Comparison of ENCODE assay signal across 25 cellular contexts in the genomic region with DNA sequence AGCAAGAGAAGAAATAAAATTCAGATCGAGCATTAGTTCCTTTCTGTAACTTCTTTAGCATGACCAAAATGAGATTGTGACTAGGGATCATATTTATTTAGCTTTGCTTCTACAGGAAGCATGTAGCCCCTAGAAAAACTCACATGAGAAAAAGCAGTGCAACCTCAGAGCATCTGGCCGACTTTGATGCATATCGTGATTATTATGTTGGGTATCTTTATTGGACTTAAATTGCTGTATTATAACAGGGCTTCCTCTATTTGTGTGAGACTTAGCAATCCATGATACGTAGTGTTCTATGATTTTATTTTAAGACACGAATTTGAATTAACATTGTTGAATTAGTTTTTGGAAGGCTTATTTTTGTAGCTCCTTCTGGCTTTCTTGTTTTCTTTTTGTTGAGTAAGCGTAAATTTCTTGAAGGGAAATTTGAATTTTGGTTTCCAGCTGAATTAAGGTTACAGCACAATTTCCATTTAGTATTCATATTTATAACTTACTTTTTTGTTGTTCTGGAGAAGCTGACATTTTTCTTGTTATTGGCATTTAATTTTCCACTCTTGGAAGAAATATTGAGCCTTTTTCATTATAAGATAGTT. TPM values are rescaled to one million over a fixed set of nuclear protein-coding genes. Genes with fewer than 3 reads are reported as not detected.
"Had no signal": no experiment of that assay in that cellular context is flagged by ENCODE, and none has a peak within 500 bp of the region (broad histone marks: within the 10 kb centered on the region; RNA-seq: fewer than 3 reads in every experiment).

No MANE protein-coding gene starts in this region.

- H3K4me1 ChIP-seq: ascending aorta, left lung, tibial artery had no signal

- H2AFZ ChIP-seq: hepatocyte had no signal

- H3K4me3 ChIP-seq: ascending aorta, esophagus muscularis mucosa, hepatocyte, left lung, lung, ovary, tibial artery had no signal

- H3K36me3 ChIP-seq: ovary had no signal

- H3K4me2 ChIP-seq: hepatocyte had no signal

- H3K27me3 ChIP-seq: ascending aorta, brain microvascular endothelial cell, esophagus muscularis mucosa, hepatocyte, left lung, ovary, tibial artery had no signal

- ATAC-seq: activated CD8-positive, alpha-beta T cell treated with anti-CD3 and anti-CD28 coated beads, Interleukin-2, amount 10 ng/mL, durations not matched to agents 7 days and 5 days; effector memory CD8-positive, alpha-beta T cell; left lung; naive thymus-derived CD8-positive, alpha-beta T cell; right cardiac atrium; stimulated activated naive CD8-positive, alpha-beta T cell treated with anti-CD3 and anti-CD28 coated beads, Interleukin-15, Interleukin-2, amounts not matched to agents 100 U/mL and 50 U/mL, for 24 hours had no signal

- H3K27ac ChIP-seq: ascending aorta, brain microvascular endothelial cell, esophagus muscularis mucosa, hepatocyte, left lung, ovary, tibial artery had no signal

- H3K9me3 ChIP-seq: ascending aorta, esophagus muscularis mucosa, left lung, ovary, tibial artery had no signal

- DNase-seq: activated CD4-positive, alpha-beta T cell treated with anti-CD3 and anti-CD28 coated beads, Interleukin-2, amount 50 U/mL, for 1 hour; activated CD4-positive, CD25-positive, alpha-beta regulatory T cell; activated CD8-positive, alpha-beta T cell treated with anti-CD3 and anti-CD28 coated beads, Interleukin-2, amount 10 ng/mL, durations not matched to agents 7 days and 5 days; activated gamma-delta T cell treated with Interleukin-2 at 50 U/mL for 16 hours; brain microvascular endothelial cell; caudate nucleus; effector memory CD8-positive, alpha-beta T cell; glutamatergic neuron; immature natural killer cell; kidney glomerular epithelial cell; left lung; naive thymus-derived CD8-positive, alpha-beta T cell; ovary; right cardiac atrium; stimulated activated CD4-positive, alpha-beta T cell treated with anti-CD3 and anti-CD28 coated beads, Interleukin-12 subunit alpha, Interleukin-12 subunit beta, amount 100 ng/mL, for 4 hours; stimulated activated CD4-positive, alpha-beta T cell treated with anti-CD3 and anti-CD28 coated beads, Interleukin-4, amount 100 ng/mL, for 4 hours; stimulated activated naive CD8-positive, alpha-beta T cell treated with anti-CD3 and anti-CD28 coated beads, Interleukin-15, Interleukin-2, amounts not matched to agents 100 U/mL and 50 U/mL, for 24 hours; T1000; tibial artery had no signal

- H3K27me3 Mint-ChIP-seq: activated naive CD4-positive, alpha-beta T cell treated with anti-CD3 and anti-CD28 coated beads, Interleukin-2, amount 50 U/mL, for 24 hours; effector memory CD8-positive, alpha-beta T cell; naive thymus-derived CD8-positive, alpha-beta T cell had no signal

- H3K27ac Mint-ChIP-seq: activated CD8-positive, alpha-beta T cell treated with anti-CD3 and anti-CD28 coated beads, Interleukin-2, amount 10 ng/mL, durations not matched to agents 7 days and 5 days; activated naive CD4-positive, alpha-beta T cell treated with anti-CD3 and anti-CD28 coated beads, Interleukin-2, amount 50 U/mL, for 24 hours; activated T-helper 1 cell treated with anti-CD3 and anti-CD28 coated beads, Interleukin-12 subunit alpha, Interleukin-12 subunit beta, Interleukin-2, Interleukin-4 antibody, amounts not matched to agents 30 ng/mL and 10 ng/mL and 1 ng/mL, durations not matched to agents 14 hours and 24 hours and 36 hours; effector memory CD8-positive, alpha-beta T cell; immature natural killer cell; naive thymus-derived CD8-positive, alpha-beta T cell had no signal

- H3K9me3 Mint-ChIP-seq: activated naive CD4-positive, alpha-beta T cell treated with anti-CD3 and anti-CD28 coated beads, Interleukin-2, amount 50 U/mL, for 24 hours; activated T-helper 1 cell treated with anti-CD3 and anti-CD28 coated beads, Interleukin-12 subunit alpha, Interleukin-12 subunit beta, Interleukin-2, Interleukin-4 antibody, amounts not matched to agents 30 ng/mL and 10 ng/mL and 1 ng/mL, durations not matched to agents 14 hours and 24 hours and 36 hours; effector memory CD8-positive, alpha-beta T cell; immature natural killer cell; naive thymus-derived CD8-positive, alpha-beta T cell had no signal

- H3K4me3 Mint-ChIP-seq: activated CD8-positive, alpha-beta T cell treated with anti-CD3 and anti-CD28 coated beads, Interleukin-2, amount 10 ng/mL, durations not matched to agents 7 days and 5 days; activated naive CD4-positive, alpha-beta T cell treated with anti-CD3 and anti-CD28 coated beads, Interleukin-2, amount 50 U/mL, for 24 hours; activated T-helper 1 cell treated with anti-CD3 and anti-CD28 coated beads, Interleukin-12 subunit alpha, Interleukin-12 subunit beta, Interleukin-2, Interleukin-4 antibody, amounts not matched to agents 30 ng/mL and 10 ng/mL and 1 ng/mL, durations not matched to agents 14 hours and 24 hours and 36 hours; effector memory CD8-positive, alpha-beta T cell; immature natural killer cell; naive thymus-derived CD8-positive, alpha-beta T cell had no signal

RNA-seq across cellular contexts. Expression of a gene that starts 57.2 kb away (rescaled TPM):
- polyA plus RNA-seq: immature natural killer cell; naive thymus-derived CD8-positive, alpha-beta T cell had no signal
